ENCODE assay signal across 10 cellular contexts in genomic region chr5:141050622-141051525, GRCh38. TPM values are rescaled to one million over a fixed set of nuclear protein-coding genes. Genes with fewer than 3 reads are reported as not detected.
DNase-seq lines count a peak whose midpoint lies in the region; ATAC-seq, FAIRE-seq and TF ChIP-seq lines count a peak whose summit lies in the region.
"Had no signal": no experiment of that assay in that cellular context is flagged by ENCODE, and none has a peak within 500 bp of the region (broad histone marks: within the 10 kb centered on the region; RNA-seq: fewer than 3 reads in every experiment).

A gene with protein sequence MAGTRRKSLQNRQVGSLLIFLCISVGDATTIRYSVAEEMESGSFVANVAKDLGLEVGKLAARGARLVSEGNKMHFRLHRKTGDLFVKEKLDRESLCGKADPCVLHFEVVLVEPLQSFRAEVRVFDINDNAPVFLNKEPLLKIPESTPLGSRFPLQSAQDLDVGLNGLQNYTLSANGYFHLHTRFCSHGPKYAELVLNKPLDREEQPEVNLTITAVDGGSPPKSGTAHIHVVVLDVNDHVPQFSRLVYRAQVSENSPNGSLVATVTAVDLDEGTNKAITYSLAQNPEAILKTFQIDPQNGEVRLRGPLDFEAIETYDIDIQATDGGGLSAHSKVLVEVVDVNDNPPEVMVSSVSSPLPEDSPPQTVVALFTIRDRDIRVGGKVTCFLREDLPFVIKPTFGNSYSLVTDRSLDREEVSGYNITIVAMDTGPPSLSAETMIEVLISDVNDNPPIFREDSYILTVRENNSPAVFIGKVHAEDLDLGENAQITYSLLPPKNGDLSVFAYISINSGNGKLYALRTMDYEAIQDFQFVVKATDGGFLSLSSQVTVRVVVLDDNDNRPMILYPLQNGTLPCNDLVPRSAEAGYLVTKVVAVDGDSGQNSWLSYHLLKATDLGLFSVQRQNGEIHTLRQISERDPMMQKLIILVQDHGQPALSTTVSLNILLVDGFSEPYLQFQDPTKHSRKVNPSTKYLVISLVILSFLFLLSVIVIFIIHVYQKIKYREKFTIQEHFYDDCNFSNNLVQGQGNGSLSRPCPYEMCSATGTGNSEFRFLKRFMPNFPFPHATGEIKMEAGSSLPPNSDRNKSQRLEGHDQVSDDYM (plus strand): TSS chr5:141051374. CDS start chr5:141051471, 97 bp downstream.

- TF ChIP-seq EP300 in HepG2 (IDR thresholded peaks at IDR 0.05; ENCODE audit: low read depth in 2 of 2, low read length in 2 of 2) (no peak), HepG2 (CRISPR knock-in tag; IDR thresholded peaks at IDR 0.05; ENCODE audit: borderline replicate concordance) (no peak), transverse colon (IDR thresholded peaks at IDR 0.05; ENCODE audit: low read depth) (no peak)

- H3K9me3 Mint-ChIP-seq in activated naive CD4-positive, alpha-beta T cell treated with anti-CD3 and anti-CD28 coated beads for 36 hours: peaks cover 3% of the 10 kb centered on the region

- no peak for DNase-seq in activated naive CD4-positive, alpha-beta T cell treated with anti-CD3 and anti-CD28 coated beads for 36 hours
- no peak for DNase-seq in activated naive CD4-positive, alpha-beta T cell treated with anti-CD3 and anti-CD28 coated beads, Interleukin-2, amount 50 U/mL, for 16 hours
- DNase-seq in ascending aorta (ENCODE audit: low spot score in 2 of 2) (no peak), HepG2 (ENCODE audit: low spot score) (no peak), transverse colon (no peak), hippocampal formation (lab: John Stamatoyannopoulos, UW) (no peak)
- no peak for DNase-seq in activated CD4-positive, alpha-beta T cell treated with anti-CD3 and anti-CD28 coated beads, Interleukin-2, amount 50 U/mL, for 48 hours
- DNase-seq: foreskin keratinocyte had no signal

- H3K36me3 ChIP-seq in ascending aorta (no peaks in the 10 kb centered on the region), HepG2 (replicated peaks in 1 of 2; ENCODE audit: control insufficient read depth in 1 of 2, insufficient read depth in 2 of 2, low read length in 2 of 2) (no peaks in the 10 kb centered on the region), transverse colon (no peaks in the 10 kb centered on the region)

- no peak for TF ChIP-seq RAD21 in HepG2 (CRISPR knock-in tag; IDR thresholded peaks at IDR 0.05)

- TF ChIP-seq CTCF in ascending aorta (IDR thresholded peaks at IDR 0.05) (no peak), HepG2 (CRISPR knock-in tag; IDR thresholded peaks at IDR 0.05) (no peak), transverse colon (IDR thresholded peaks at IDR 0.05) (no peak)

- H3K36me3 Mint-ChIP-seq in activated naive CD4-positive, alpha-beta T cell treated with anti-CD3 and anti-CD28 coated beads for 36 hours (ENCODE audit: low read depth): no peaks in the 10 kb centered on the region

- in situ Hi-C loops in HepG2 (cut with HindIII; ENCODE audit: extremely low pct_ligation_motif_present, low pct_unique_long_range_greater_than_20kb) (no loop called here), transverse colon (cut with MboI; ENCODE audit: low pct_ligation_motif_present in 1 of 4, low pct_unique_long_range_greater_than_20kb in 1 of 4, low sequenced_read_pairs in 3 of 4) (no loop called here)

- POLR2A ChIA-PET in HepG2 (lab: Yijun Ruan, JAX): no interaction called here

- peak within 1 kb of the TSS; percentile 60 for H3K4me3 ChIP-seq in ascending aorta
- H3K4me3 ChIP-seq in HepG2 (replicated peaks in 1 of 3; ENCODE audit: insufficient read depth in 1 of 3, low read depth in 2 of 3, low read length in 3 of 3): peak within 1 kb of the TSS in 1 of 3 experiments; percentile 7; a peak in 1 of 6 replicates
- peak within 1 kb of the TSS; percentile 5 to 47 (median 28) for H3K4me3 ChIP-seq in transverse colon

- H3K79me2 ChIP-seq in HepG2 (ENCODE audit: insufficient read depth, low read length): no peaks in the 10 kb centered on the region

- 49% methylated on average over 20 of the region's 20 CpGs for WGBS in HepG2 (ENCODE audit: low lambda C conversion rate)
- 24 to 48% methylated on average over 10 to 20 of the region's 20 CpGs for WGBS in transverse colon (ENCODE audit: low coverage in 1 of 2), 2 donors

- BruUV-seq in HepG2 (replicated peaks; lab: Mats Ljungman, UMichigan): no TSS peak

- no peak within 1 kb of the TSS for H3K27ac Mint-ChIP-seq in activated naive CD4-positive, alpha-beta T cell treated with anti-CD3 and anti-CD28 coated beads for 36 hours
- H3K27ac Mint-ChIP-seq: T-helper 1 cell treated with Interleukin-12 subunit alpha and Interleukin-12 subunit beta and Interleukin-4 antibody, amounts not matched to agents 30 μg/mL and 1 μg/mL, for 36 hours had no signal

- ATAC-seq in HepG2 (no peak), HG03159 (IDR thresholded peaks at IDR 0.05; ENCODE audit: unreplicated experiment) (no peak)
- ATAC-seq: foreskin keratinocyte had no signal

- peak within 1 kb of the TSS; percentile 14; the same call in 1 of the 2 replicates for H3K4me2 ChIP-seq in HepG2 (ENCODE audit: low read depth, low read length)

- H3K4me1 Mint-ChIP-seq in activated naive CD4-positive, alpha-beta T cell treated with anti-CD3 and anti-CD28 coated beads for 36 hours (ENCODE audit: low read depth): peaks cover 8% of the 10 kb centered on the region

- H3K9me3 ChIP-seq in ascending aorta (no peaks in the 10 kb centered on the region), HepG2 (ENCODE audit: low read length) (no peaks in the 10 kb centered on the region), transverse colon (no peaks in the 10 kb centered on the region)

- H2AFZ ChIP-seq in HepG2 (ENCODE audit: low read length): no peak within 1 kb of the TSS

- TF ChIP-seq POLR2A in HepG2 (IDR thresholded peaks at IDR 0.05; ENCODE audit: insufficient read depth in 1 of 2, low read depth in 2 of 2, low read length in 2 of 2) (no peak), transverse colon (IDR thresholded peaks at IDR 0.05) (no peak)

- H3K4me1 ChIP-seq in ascending aorta (no peaks in the 10 kb centered on the region), HepG2 (ENCODE audit: insufficient read depth, low read length) (no peaks in the 10 kb centered on the region), transverse colon (no peaks in the 10 kb centered on the region)
- H3K4me1 ChIP-seq: foreskin keratinocyte had no signal

- no peak within 1 kb of the TSS for H3K27ac ChIP-seq in ascending aorta
- no peak within 1 kb of the TSS for H3K27ac ChIP-seq in HepG2 (ENCODE audit: extremely low read length, insufficient read depth, low read length)
- no peak within 1 kb of the TSS for H3K27ac ChIP-seq in transverse colon
- H3K27ac ChIP-seq: foreskin keratinocyte had no signal

- H3K4me3 Mint-ChIP-seq in activated naive CD4-positive, alpha-beta T cell treated with anti-CD3 and anti-CD28 coated beads for 36 hours: peak within 1 kb of the TSS; percentile 68
- H3K4me3 Mint-ChIP-seq: T-helper 1 cell treated with Interleukin-12 subunit alpha and Interleukin-12 subunit beta and Interleukin-4 antibody, amounts not matched to agents 30 μg/mL and 1 μg/mL, for 36 hours had no signal

- CTCF ChIA-PET in activated naive CD4-positive, alpha-beta T cell treated with anti-CD3 and anti-CD28 coated beads for 36 hours (lab: Charles Lee): interaction anchor here (1.1 kb wide), 2 partner anchors 42 to 229 kb away, joined by 3 read pairs; partner anchors contain the start of gene PCDHA5
- CTCF ChIA-PET in HepG2 (lab: Yijun Ruan, JAX; ENCODE audit: low intra/inter-chr PET ratio, low total read pairs): no interaction called here

- intact Hi-C loops in activated naive CD4-positive, alpha-beta T cell treated with anti-CD3 and anti-CD28 coated beads for 36 hours (cut with micrococcal nuclease): no loop called here
- intact Hi-C loops in ascending aorta (cut with DNase I): no loop called here
- intact Hi-C loops in HepG2 (cut with micrococcal nuclease; ENCODE audit: unreplicated experiment): no loop called here
- intact Hi-C loops in transverse colon (cut with DNase I; ENCODE audit: low total_unique reads): no loop called here

- H3K27me3 ChIP-seq in ascending aorta (no peaks in the 10 kb centered on the region), HepG2 (ENCODE audit: control insufficient read depth in 1 of 2, insufficient read depth in 2 of 2, low read length in 2 of 2) (peaks cover 0 to 20% of the 10 kb centered on the region in 2 experiments; a peak in 3 of 5 replicates), transverse colon (peaks cover 12% of the 10 kb centered on the region)

- peaks cover 48% of the 10 kb centered on the region for H3K27me3 Mint-ChIP-seq in activated naive CD4-positive, alpha-beta T cell treated with anti-CD3 and anti-CD28 coated beads for 36 hours (ENCODE audit: low read depth)

- no peak within 1 kb of the TSS for H3K9ac ChIP-seq in HepG2 (ENCODE audit: insufficient read depth, low read depth, low read length)

- FAIRE-seq in HepG2 (lab: Jason Lieb, UNC): no peak

- no peaks in the 10 kb centered on the region for H4K20me1 ChIP-seq in HepG2 (ENCODE audit: insufficient read depth, low read length)

TF ChIP-seq in HepG2, 621 proteins besides CTCF, POLR2A, EP300 and RAD21 (continues in another document):
- TF ChIP-seq MBD4 (IDR thresholded peaks at IDR 0.05; ENCODE audit: borderline replicate concordance, low read length): no peak
- no peak for TF ChIP-seq KAT2B (IDR thresholded peaks at IDR 0.05; ENCODE audit: borderline replicate concordance, low read depth, low read length)

RNA-seq across cellular contexts. Expression of the gene that starts here (rescaled TPM):
- total RNA-seq in activated naive CD4-positive, alpha-beta T cell treated with anti-CD3 and anti-CD28 coated beads for 36 hours: not detected
- total RNA-seq in ascending aorta (not detected), HepG2 (2016; rRNA removed; fragmentation: Illumina TruSeq; extraction: Trizol) (not detected in 2 replicates), transverse colon (not detected)
- total RNA-seq in HepG2 (2016; cell fraction: cytosol; rRNA removed; fragmentation: Illumina TruSeq; extraction: Trizol; ENCODE audit: low read depth): not detected in 2 replicates
- total RNA-seq in HepG2 (2016; cell fraction: insoluble cytoplasmic fraction; rRNA removed; fragmentation: Illumina TruSeq; extraction: Trizol): not detected in 2 replicates
- not detected in 2 replicates for total RNA-seq in HepG2 (2016; cell fraction: membrane; rRNA removed; fragmentation: Illumina TruSeq; extraction: Trizol)
- not detected in 2 replicates for total RNA-seq in HepG2 (2016; cell fraction: nucleus; rRNA removed; fragmentation: Illumina TruSeq; extraction: Trizol)
- polyA plus RNA-seq in HepG2 (2011; rRNA removed): not detected in 2 replicates
- not detected in 2 replicates for polyA plus RNA-seq in HepG2 (2011; cell fraction: cytosol; rRNA removed)
- polyA plus RNA-seq in HepG2 (2011; cell fraction: nucleus; rRNA removed): not detected in 2 replicates
- polyA plus RNA-seq in HepG2 (2012): not detected in 2 replicates
- not detected in 2 replicates for polyA plus RNA-seq in HepG2 (2016; cell fraction: cytosol; fragmentation: Illumina TruSeq; extraction: Trizol; ENCODE audit: low read depth)
- polyA plus RNA-seq in HepG2 (2016; cell fraction: insoluble cytoplasmic fraction; fragmentation: Illumina TruSeq; extraction: Trizol; ENCODE audit: low read depth): not detected in 2 replicates
- polyA plus RNA-seq in HepG2 (2016; cell fraction: membrane; fragmentation: Illumina TruSeq; extraction: Trizol; ENCODE audit: low read depth): not detected in 2 replicates
- polyA plus RNA-seq in HepG2 (2016; cell fraction: nucleus; fragmentation: Illumina TruSeq; extraction: Trizol; ENCODE audit: insufficient read depth, low read depth): not detected in 2 replicates
- polyA minus RNA-seq in HepG2 (2011; rRNA and poly(A)+ RNA removed; ENCODE audit: low replicate concordance): not detected in 2 replicates
- polyA minus RNA-seq in HepG2 (2011; cell fraction: cytosol; rRNA and poly(A)+ RNA removed): not detected in 2 replicates
- not detected in 2 replicates for polyA minus RNA-seq in HepG2 (2011; cell fraction: nucleus; rRNA and poly(A)+ RNA removed)
- total RNA-seq: foreskin keratinocyte had no signal
- polyA plus RNA-seq: foreskin keratinocyte had no signal
